Comparison of ENCODE assay signal across 10 cellular contexts in genomic region chr6:162998777-162999176, GRCh38.
"Had no signal": no experiment of that assay in that cellular context is flagged by ENCODE, and none has a peak within 500 bp of the region (broad histone marks: within the 10 kb centered on the region; RNA-seq: fewer than 3 reads in every experiment).

No MANE protein-coding gene starts in this region.

- ATAC-seq: GM23338, HCT116 had no signal

- DNase-seq: GM23248, GOT3, H7, H9, HFFc6 had no signal

- H3K4me3 ChIP-seq: GM23248, GM23338, HAP-1 had no signal

- H2AFZ ChIP-seq: GM23248, GM23338 had no signal

- H3K36me3 ChIP-seq: HAP-1 had no signal

- FAIRE-seq: H1, H54 had no signal

- H3K9me3 ChIP-seq: HAP-1 had no signal

- H3K4me2 ChIP-seq: GM23338 had no signal

- H3K9ac ChIP-seq: GM23248 had no signal
